Comparison of ENCODE assay signal across 1 cellular context in the genomic region with DNA sequence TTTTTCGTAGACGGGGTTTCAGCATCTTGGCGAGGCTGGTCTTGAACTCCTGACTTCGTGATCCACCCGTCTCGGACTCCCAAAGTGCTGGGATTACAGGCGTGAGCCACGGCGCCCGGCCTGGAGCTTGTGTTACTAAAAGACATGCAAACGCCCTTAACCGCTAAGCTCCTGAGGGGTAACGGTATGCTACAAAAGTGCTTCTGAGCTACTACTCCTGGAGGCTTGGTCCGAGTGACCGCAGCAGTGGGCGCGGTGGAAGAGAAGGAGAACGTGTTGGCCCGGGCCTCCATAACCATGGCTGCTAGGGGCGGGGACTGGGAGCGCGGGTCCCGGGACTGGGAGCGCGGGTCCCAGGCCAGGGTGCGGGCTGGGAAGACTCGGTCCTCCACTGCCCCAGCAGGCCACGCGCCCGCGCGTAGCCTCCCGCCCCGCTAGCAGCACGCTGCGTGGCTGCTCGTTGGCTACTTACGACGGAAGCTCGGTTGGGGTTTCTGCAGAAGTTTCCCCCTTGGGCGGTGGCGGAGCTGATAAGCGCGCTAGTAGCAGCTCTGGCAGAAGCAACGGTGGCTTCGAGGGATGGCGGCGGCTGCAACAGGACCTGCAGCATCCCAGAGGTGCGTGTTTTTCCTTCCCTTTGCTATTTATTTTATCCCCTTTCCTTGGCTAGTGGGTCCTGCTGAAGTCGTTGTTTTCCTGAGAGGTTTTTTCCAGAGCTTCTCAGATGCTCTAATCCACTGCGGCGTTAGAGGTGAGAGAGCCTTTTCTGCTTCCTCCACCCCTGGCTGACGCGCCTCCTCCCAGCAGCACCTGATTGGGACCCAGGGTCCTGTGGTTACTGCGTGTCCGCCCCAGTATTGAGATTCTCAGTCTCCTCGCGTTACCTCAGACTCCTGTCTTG.
TF ChIP-seq lines count a peak whose summit lies in the region.

No MANE protein-coding gene starts in this region.

TF ChIP-seq in liver, 16 proteins besides CTCF, POLR2A, EP300 and RAD21 (continued from another document):
- peak; percentile 30 for TF ChIP-seq REST (IDR thresholded peaks at IDR 0.05)
